In genomic region chr11:18384157-18384641, GRCh38 we compare ENCODE assay signal across 8 cellular contexts. TPM values are rescaled to one million over a fixed set of nuclear protein-coding genes. Genes with fewer than 3 reads are reported as not detected.
DNase-seq lines count a peak whose midpoint lies in the region; ATAC-seq and TF ChIP-seq lines count a peak whose summit lies in the region.

No MANE protein-coding gene starts in this region.

- intact Hi-C loops in left lung (cut with DNase I) (no loop called here), testis (cut with DNase I; ENCODE audit: low total_unique reads) (no loop called here)

- H3K4me1 ChIP-seq in left lung: peaks cover 20 to 30% of the 10 kb centered on the region in 2 donors
- H3K4me1 ChIP-seq in testis: peaks cover 19% of the 10 kb centered on the region

- no peak for TF ChIP-seq POLR2A in testis (IDR thresholded peaks at IDR 0.05)

- 33 to 47% methylated on average over 3 of the region's 3 CpGs for WGBS in testis, 2 donors

- no peaks in the 10 kb centered on the region for H3K27me3 ChIP-seq in left lung
- no peaks in the 10 kb centered on the region for H3K27me3 ChIP-seq in testis

- DNase-seq in AG08395 (ENCODE audit: low spot score): peak; percentile 81
- DNase-seq in OCI-M1 (lab: John Stamatoyannopoulos, UW): peak; percentile 52
- peak in 3 of 61 donors; percentile 19 to 44 (median 35) for DNase-seq in caudate nucleus (lab: John Stamatoyannopoulos, UW)
- DNase-seq in left lung: peak in 1 of 2 donors; percentile 60
- peak; percentile 66 for DNase-seq in testis
- no peak for DNase-seq in SHP77 (lab: John Stamatoyannopoulos, UW)

- no peak for TF ChIP-seq CTCF in left lung (IDR thresholded peaks at IDR 0.05)
- no peak for TF ChIP-seq CTCF in testis (IDR thresholded peaks at IDR 0.05)

- H3K4me3 ChIP-seq in left lung (no peak overlapping the region), testis (no peak overlapping the region)

- H3K36me3 ChIP-seq in left lung: no peaks in the 10 kb centered on the region
- H3K36me3 ChIP-seq in testis (ENCODE audit: low read depth, missing control alignments): no peaks in the 10 kb centered on the region

- ATAC-seq in GM18520 (IDR thresholded peaks at IDR 0.05; ENCODE audit: unreplicated experiment) (peak; percentile 6), HG02981 (IDR thresholded peaks at IDR 0.05; ENCODE audit: unreplicated experiment) (peak; percentile 51), left lung (peak; percentile 87)

- H3K27ac ChIP-seq in caudate nucleus (ENCODE audit: low read depth, low read length) (peak overlapping the region; percentile 97), left lung (peak overlapping the region; percentile 94 to 98), testis (peak overlapping the region; percentile 83 to 93)

- H3K9me3 ChIP-seq in left lung (no peaks in the 10 kb centered on the region), testis (no peaks in the 10 kb centered on the region)

RNA-seq across cellular contexts. Expression of gene LDHA, which starts 10.2 kb away (rescaled TPM):
- 100 to 1,000 TPM; 288 to 550 TPM for total RNA-seq in left lung
- total RNA-seq in testis: 100 to 1,000 TPM; 155 to 174 TPM
- polyA plus RNA-seq in testis (ENCODE audit: insufficient read depth, low read depth, low replicate concordance): 353 TPM

RNA-seq across cellular contexts. Expression of gene LDHC, which starts 27.9 kb away (rescaled TPM):
- total RNA-seq in left lung (under 1 TPM in 1 of 2 donors, not detected in 1; 0.82 TPM), testis (100 to 1,000 TPM; 115 to 135 TPM)
- polyA plus RNA-seq in testis (ENCODE audit: insufficient read depth, low read depth, low replicate concordance): 815 TPM

Comparison
In these comparisons a context has a peak if more than half of its experiments do, and no peak if none do; other contexts are left out.
1. DNase-seq: peak in AG08395 (single experiment), OCI-M1 (single experiment) and testis (single experiment); none in SHP77 (0 of 2).
2. ATAC-seq: peak in every context shown above with its lines; median percentile 87 in left lung; 51 in HG02981; 6 in GM18520.
3. RNA of gene LDHC, which starts 27.9 kb away (total RNA-seq): 115 to 135 TPM in testis; 0.82 TPM in left lung; every median in the first group is over 10 times any median in the second.
4. Peak in every context shown above with its lines, with median percentiles within 50 percentile points of each other: H3K27ac ChIP-seq.